ENCODE assay signal across 21 cellular contexts in genomic region chr2:18998492-18998891, GRCh38.
"Had no signal": no experiment of that assay in that cellular context is flagged by ENCODE, and none has a peak within 500 bp of the region (broad histone marks: within the 10 kb centered on the region; RNA-seq: fewer than 3 reads in every experiment).

No MANE protein-coding gene starts in this region.

- H3K36me3 ChIP-seq: colonic mucosa, gastrocnemius medialis, sigmoid colon, stomach, thoracic aorta, transverse colon had no signal

- H3K27me3 ChIP-seq: colonic mucosa, gastrocnemius medialis, sigmoid colon, stomach, transverse colon had no signal

- H3K4me1 ChIP-seq: colonic mucosa, gastrocnemius medialis, psoas muscle, stomach, transverse colon had no signal

- H3K27ac ChIP-seq: colonic mucosa, gastrocnemius medialis, psoas muscle, sigmoid colon, stomach, thoracic aorta, transverse colon had no signal

- H3K4me3 ChIP-seq: colonic mucosa, gastrocnemius medialis, lung, psoas muscle, sigmoid colon, stomach, thoracic aorta, transverse colon had no signal

- DNase-seq: colonic mucosa; dermis blood vessel endothelial cell; erythroblast; gastrocnemius medialis; glutamatergic neuron; kidney; left cardiac atrium; left ventricle myocardium superior; mesendoderm; naive thymus-derived CD4-positive, alpha-beta T cell; nephron progenitor cell; psoas muscle; sigmoid colon; small intestine; stimulated activated CD4-positive, alpha-beta T cell treated with anti-CD3 and anti-CD28 coated beads, Interleukin-12 subunit alpha, Interleukin-12 subunit beta, amount 100 ng/mL, for 4 hours; stimulated activated naive CD4-positive, alpha-beta T cell; stomach; substantia nigra; transverse colon had no signal

- H3K9me3 ChIP-seq: colonic mucosa, gastrocnemius medialis, psoas muscle, sigmoid colon, stomach, thoracic aorta, transverse colon had no signal

- FAIRE-seq: kidney, small intestine had no signal
